ENCODE assay signal across 8 cellular contexts in the genomic region with DNA sequence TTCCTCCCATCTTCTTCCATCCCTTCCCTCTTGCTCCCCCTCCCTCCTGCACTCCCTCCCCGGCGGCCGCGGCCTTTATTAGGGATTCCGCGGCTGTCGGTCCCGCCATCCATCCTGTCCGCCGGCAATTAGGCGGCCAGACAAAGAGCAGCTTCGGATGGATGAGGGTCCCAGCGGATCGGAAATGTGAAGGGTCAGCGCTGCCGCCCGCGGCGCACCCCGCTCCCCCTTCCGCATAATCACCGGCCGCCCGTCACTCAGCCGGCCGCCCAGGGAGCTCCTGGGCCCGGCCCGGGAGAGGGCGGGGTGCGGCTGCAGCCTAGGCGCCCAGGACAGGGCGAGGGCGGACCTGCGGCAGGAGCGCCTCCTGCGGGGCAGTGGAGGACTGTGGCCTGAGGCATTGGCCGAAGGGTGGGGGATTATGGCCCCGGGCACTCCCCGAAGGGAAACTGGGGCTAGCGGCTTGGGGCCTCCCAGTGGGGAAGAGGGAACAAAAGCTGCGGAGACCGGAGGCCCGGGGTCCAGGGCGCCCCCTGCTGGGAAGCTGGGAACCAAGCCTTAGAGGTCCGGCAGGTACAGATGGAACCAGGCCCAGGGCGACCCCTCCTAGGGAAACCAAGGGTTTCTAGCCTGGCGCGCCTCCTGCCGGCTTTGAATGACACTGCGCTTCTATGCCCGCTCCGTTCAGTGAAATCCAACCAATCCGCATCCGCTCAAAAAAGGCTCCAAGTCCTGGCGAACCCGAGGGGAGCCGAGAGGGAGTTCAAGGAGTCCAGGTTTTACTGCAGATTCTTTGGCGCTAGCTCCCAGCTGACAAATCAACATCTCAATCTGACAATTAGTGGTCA. TPM values are rescaled to one million over a fixed set of nuclear protein-coding genes. Genes with fewer than 3 reads are reported as not detected.
DNase-seq lines count a peak whose midpoint lies in the region; ATAC-seq, FAIRE-seq and TF ChIP-seq lines count a peak whose summit lies in the region.

No MANE protein-coding gene starts in this region.

- TF ChIP-seq CTCF in coronary artery (IDR thresholded peaks at IDR 0.05): peak; percentile 80

- H3K27ac Mint-ChIP-seq in activated CD4-positive, alpha-beta T cell treated with anti-CD3 and anti-CD28 coated beads, Interleukin-2, amount 10 ng/mL, durations not matched to agents 24 days and 14 days: no peak overlapping the region

- H3K4me1 Mint-ChIP-seq in activated CD4-positive, alpha-beta T cell treated with anti-CD3 and anti-CD28 coated beads, Interleukin-2, amount 10 ng/mL, durations not matched to agents 24 days and 14 days: peaks cover 37% of the 10 kb centered on the region

- no peaks in the 10 kb centered on the region for H3K36me3 Mint-ChIP-seq in activated CD4-positive, alpha-beta T cell treated with anti-CD3 and anti-CD28 coated beads, Interleukin-2, amount 10 ng/mL, durations not matched to agents 24 days and 14 days (ENCODE audit: low read depth)

- intact Hi-C loops in activated CD4-positive, alpha-beta T cell treated with anti-CD3 and anti-CD28 coated beads, Interleukin-2, amount 10 ng/mL, durations not matched to agents 24 days and 14 days (cut with micrococcal nuclease): loop anchor here (1.0 to 5.0 kb wide), 3 partner anchors 54 to 365 kb away; a partner anchor contains a TSS

- peaks cover 84% of the 10 kb centered on the region for H3K27me3 Mint-ChIP-seq in activated CD4-positive, alpha-beta T cell treated with anti-CD3 and anti-CD28 coated beads, Interleukin-2, amount 10 ng/mL, durations not matched to agents 24 days and 14 days

- FAIRE-seq in GM18507 (lab: Jason Lieb, UNC): peak; percentile 90
- no peak for FAIRE-seq in HTR-8/SVneo (lab: Jason Lieb, UNC)

- DNase-seq in GM18507 (ENCODE audit: extremely low spot score, insufficient read length, low read depth) (no peak), NCI-H226 (peak; percentile 75), coronary artery (ENCODE audit: low spot score) (no peak), left kidney (ENCODE audit: low read depth, low spot score) (peak; percentile 97), HTR-8/SVneo (ENCODE audit: insufficient read length, low spot score) (no peak)
- peak; percentile 92 for DNase-seq in activated CD4-positive, alpha-beta T cell treated with anti-CD3 and anti-CD28 coated beads, Interleukin-2, amount 10 ng/mL, durations not matched to agents 24 days and 14 days
- DNase-seq in stimulated activated CD4-positive, alpha-beta T cell treated with anti-CD3 and anti-CD28 coated beads, Interleukin-2, amount 100 ng/mL, for 24 hours: peak; percentile 82 to 91

- H3K4me3 Mint-ChIP-seq in activated CD4-positive, alpha-beta T cell treated with anti-CD3 and anti-CD28 coated beads, Interleukin-2, amount 10 ng/mL, durations not matched to agents 24 days and 14 days: peak overlapping the region; percentile 68

- no peak overlapping the region for H3K27ac ChIP-seq in coronary artery

- ATAC-seq in HG03097 (IDR thresholded peaks at IDR 0.05; ENCODE audit: low FRiP score, unreplicated experiment): peak; percentile 55

- peak overlapping the region; percentile 64 for H3K4me3 ChIP-seq in coronary artery

- no peaks in the 10 kb centered on the region for H3K9me3 Mint-ChIP-seq in activated CD4-positive, alpha-beta T cell treated with anti-CD3 and anti-CD28 coated beads, Interleukin-2, amount 10 ng/mL, durations not matched to agents 24 days and 14 days

RNA-seq across cellular contexts. Expression of a gene that starts 4.4 kb away (rescaled TPM):
- not detected in 2 replicates for total RNA-seq in activated CD4-positive, alpha-beta T cell treated with anti-CD3 and anti-CD28 coated beads, Interleukin-2, amount 10 ng/mL, durations not matched to agents 24 days and 14 days

RNA-seq across cellular contexts. Expression of a gene that starts 5.3 kb away (rescaled TPM):
- total RNA-seq in activated CD4-positive, alpha-beta T cell treated with anti-CD3 and anti-CD28 coated beads, Interleukin-2, amount 10 ng/mL, durations not matched to agents 24 days and 14 days: not detected in 2 replicates

RNA-seq across cellular contexts. Expression of a gene that starts 19.2 kb away (rescaled TPM):
- 49.9 and 51.6 TPM in 2 replicates for total RNA-seq in activated CD4-positive, alpha-beta T cell treated with anti-CD3 and anti-CD28 coated beads, Interleukin-2, amount 10 ng/mL, durations not matched to agents 24 days and 14 days

RNA-seq across cellular contexts. Expression of a gene that starts 25.0 kb away (rescaled TPM):
- 14.5 and 16.2 TPM in 2 replicates for total RNA-seq in activated CD4-positive, alpha-beta T cell treated with anti-CD3 and anti-CD28 coated beads, Interleukin-2, amount 10 ng/mL, durations not matched to agents 24 days and 14 days

RNA-seq across cellular contexts. Expression of a gene that starts 47.3 kb away (rescaled TPM):
- total RNA-seq in activated CD4-positive, alpha-beta T cell treated with anti-CD3 and anti-CD28 coated beads, Interleukin-2, amount 10 ng/mL, durations not matched to agents 24 days and 14 days: 0.23 TPM in 1 of 2 replicates, not detected in the other

Comparison
In these comparisons a context has a peak if more than half of its experiments do, and no peak if none do; other contexts are left out.
1. DNase-seq: peak in NCI-H226 (single experiment), activated CD4-positive, alpha-beta T cell treated with anti-CD3 and anti-CD28 coated beads, Interleukin-2, amount 10 ng/mL, durations not matched to agents 24 days and 14 days (single experiment), left kidney (single experiment) and stimulated activated CD4-positive, alpha-beta T cell treated with anti-CD3 and anti-CD28 coated beads, Interleukin-2, amount 100 ng/mL, for 24 hours (2 of 2); none in GM18507 (single experiment), coronary artery (single experiment) and HTR-8/SVneo (single experiment).